In the genomic region with DNA sequence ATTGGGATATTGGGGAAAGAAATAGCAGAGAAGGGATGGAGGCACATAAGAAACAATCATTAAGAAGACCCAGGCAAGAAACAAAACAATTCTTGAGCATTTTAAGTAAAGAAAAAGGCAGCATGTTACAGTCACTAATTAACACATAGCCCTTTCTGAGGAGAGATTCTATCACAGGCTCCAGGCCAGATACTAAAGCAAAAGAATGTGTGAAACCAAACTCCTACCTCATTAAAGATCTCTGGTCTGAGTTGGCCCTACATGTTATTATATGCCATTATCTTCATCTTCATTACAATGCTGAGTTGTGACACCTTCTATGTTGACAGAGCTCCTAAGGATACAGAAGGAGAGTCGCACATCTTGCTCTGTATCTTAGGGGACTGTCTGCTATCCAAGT, we compare ENCODE assay signal across 2 cellular contexts.
TF ChIP-seq lines count a peak whose summit lies in the region.

No MANE protein-coding gene starts in this region.

TF ChIP-seq in A549, 52 proteins besides CTCF, POLR2A, EP300 and RAD21 (continued from another document):
- TF ChIP-seq, protein P1, sequence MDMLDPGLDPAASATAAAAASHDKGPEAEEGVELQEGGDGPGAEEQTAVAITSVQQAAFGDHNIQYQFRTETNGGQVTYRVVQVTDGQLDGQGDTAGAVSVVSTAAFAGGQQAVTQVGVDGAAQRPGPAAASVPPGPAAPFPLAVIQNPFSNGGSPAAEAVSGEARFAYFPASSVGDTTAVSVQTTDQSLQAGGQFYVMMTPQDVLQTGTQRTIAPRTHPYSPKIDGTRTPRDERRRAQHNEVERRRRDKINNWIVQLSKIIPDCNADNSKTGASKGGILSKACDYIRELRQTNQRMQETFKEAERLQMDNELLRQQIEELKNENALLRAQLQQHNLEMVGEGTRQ (IDR thresholded peaks at IDR 0.05) = no peak
- TF ChIP-seq, protein P2, sequence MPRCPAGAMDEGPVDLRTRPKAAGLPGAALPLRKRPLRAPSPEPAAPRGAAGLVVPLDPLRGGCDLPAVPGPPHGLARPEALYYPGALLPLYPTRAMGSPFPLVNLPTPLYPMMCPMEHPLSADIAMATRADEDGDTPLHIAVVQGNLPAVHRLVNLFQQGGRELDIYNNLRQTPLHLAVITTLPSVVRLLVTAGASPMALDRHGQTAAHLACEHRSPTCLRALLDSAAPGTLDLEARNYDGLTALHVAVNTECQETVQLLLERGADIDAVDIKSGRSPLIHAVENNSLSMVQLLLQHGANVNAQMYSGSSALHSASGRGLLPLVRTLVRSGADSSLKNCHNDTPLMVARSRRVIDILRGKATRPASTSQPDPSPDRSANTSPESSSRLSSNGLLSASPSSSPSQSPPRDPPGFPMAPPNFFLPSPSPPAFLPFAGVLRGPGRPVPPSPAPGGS (IDR thresholded peaks at IDR 0.05) = no peak
- TF ChIP-seq, protein P3, sequence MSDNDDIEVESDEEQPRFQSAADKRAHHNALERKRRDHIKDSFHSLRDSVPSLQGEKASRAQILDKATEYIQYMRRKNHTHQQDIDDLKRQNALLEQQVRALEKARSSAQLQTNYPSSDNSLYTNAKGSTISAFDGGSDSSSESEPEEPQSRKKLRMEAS (IDR thresholded peaks at IDR 0.05) = no peak
- TF ChIP-seq RFX5 (IDR thresholded peaks at IDR 0.05) (no peak), ZFP36 (IDR thresholded peaks at IDR 0.05; ENCODE audit: borderline replicate concordance, partially characterized antibody) (no peak), TFCP2L1 (CRISPR knock-in tag; IDR thresholded peaks at IDR 0.05) (no peak), JUN (IDR thresholded peaks at IDR 0.05) (no peak), MAFK (IDR thresholded peaks at IDR 0.05; ENCODE audit: partially characterized antibody) (no peak), NFE2L2 (conservative IDR thresholded peaks at IDR 0.05; ENCODE audit: low read length) (no peak), EHF (CRISPR knock-in tag; IDR thresholded peaks at IDR 0.05) (no peak)
- TF ChIP-seq, protein P4, sequence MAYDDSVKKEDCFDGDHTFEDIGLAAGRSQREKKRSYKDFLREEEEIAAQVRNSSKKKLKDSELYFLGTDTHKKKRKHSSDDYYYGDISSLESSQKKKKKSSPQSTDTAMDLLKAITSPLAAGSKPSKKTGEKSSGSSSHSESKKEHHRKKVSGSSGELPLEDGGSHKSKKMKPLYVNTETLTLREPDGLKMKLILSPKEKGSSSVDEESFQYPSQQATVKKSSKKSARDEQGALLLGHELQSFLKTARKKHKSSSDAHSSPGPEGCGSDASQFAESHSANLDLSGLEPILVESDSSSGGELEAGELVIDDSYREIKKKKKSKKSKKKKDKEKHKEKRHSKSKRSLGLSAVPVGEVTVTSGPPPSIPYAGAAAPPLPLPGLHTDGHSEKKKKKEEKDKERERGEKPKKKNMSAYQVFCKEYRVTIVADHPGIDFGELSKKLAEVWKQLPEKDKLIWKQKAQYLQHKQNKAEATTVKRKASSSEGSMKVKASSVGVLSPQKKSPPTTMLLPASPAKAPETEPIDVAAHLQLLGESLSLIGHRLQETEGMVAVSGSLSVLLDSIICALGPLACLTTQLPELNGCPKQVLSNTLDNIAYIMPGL (CRISPR knock-in tag; IDR thresholded peaks at IDR 0.05; ENCODE audit: borderline replicate concordance) = no peak
- TF ChIP-seq, protein P5, sequence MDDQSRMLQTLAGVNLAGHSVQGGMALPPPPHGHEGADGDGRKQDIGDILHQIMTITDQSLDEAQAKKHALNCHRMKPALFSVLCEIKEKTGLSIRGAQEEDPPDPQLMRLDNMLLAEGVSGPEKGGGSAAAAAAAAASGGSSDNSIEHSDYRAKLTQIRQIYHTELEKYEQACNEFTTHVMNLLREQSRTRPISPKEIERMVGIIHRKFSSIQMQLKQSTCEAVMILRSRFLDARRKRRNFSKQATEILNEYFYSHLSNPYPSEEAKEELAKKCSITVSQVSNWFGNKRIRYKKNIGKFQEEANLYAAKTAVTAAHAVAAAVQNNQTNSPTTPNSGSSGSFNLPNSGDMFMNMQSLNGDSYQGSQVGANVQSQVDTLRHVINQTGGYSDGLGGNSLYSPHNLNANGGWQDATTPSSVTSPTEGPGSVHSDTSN (IDR thresholded peaks at IDR 0.05) = no peak
TF ChIP-seq in A549: peak in this region for 0.

TF ChIP-seq in HCT116, 20 proteins besides CTCF, POLR2A, EP300 and RAD21 (continued from another document):
- no peak for TF ChIP-seq ZBTB33 (IDR thresholded peaks at IDR 0.05; ENCODE audit: extremely low read depth, insufficient replicate concordance, low read length)
- TF ChIP-seq, protein P3 (IDR thresholded peaks at IDR 0.05) = no peak
- no peak for TF ChIP-seq YY1 (IDR thresholded peaks at IDR 0.05; ENCODE audit: extremely low read depth, insufficient replicate concordance, low read depth, low read length)
- no peak for TF ChIP-seq ELF1 (IDR thresholded peaks at IDR 0.05; ENCODE audit: borderline replicate concordance, low read depth)
- TF ChIP-seq REST (IDR thresholded peaks at IDR 0.05; ENCODE audit: low read depth) = no peak
- TF ChIP-seq EZH2 (IDR thresholded peaks at IDR 0.05) = no peak
- no peak for TF ChIP-seq CEBPB (IDR thresholded peaks at IDR 0.05; ENCODE audit: low read depth)
